In the genomic region with DNA sequence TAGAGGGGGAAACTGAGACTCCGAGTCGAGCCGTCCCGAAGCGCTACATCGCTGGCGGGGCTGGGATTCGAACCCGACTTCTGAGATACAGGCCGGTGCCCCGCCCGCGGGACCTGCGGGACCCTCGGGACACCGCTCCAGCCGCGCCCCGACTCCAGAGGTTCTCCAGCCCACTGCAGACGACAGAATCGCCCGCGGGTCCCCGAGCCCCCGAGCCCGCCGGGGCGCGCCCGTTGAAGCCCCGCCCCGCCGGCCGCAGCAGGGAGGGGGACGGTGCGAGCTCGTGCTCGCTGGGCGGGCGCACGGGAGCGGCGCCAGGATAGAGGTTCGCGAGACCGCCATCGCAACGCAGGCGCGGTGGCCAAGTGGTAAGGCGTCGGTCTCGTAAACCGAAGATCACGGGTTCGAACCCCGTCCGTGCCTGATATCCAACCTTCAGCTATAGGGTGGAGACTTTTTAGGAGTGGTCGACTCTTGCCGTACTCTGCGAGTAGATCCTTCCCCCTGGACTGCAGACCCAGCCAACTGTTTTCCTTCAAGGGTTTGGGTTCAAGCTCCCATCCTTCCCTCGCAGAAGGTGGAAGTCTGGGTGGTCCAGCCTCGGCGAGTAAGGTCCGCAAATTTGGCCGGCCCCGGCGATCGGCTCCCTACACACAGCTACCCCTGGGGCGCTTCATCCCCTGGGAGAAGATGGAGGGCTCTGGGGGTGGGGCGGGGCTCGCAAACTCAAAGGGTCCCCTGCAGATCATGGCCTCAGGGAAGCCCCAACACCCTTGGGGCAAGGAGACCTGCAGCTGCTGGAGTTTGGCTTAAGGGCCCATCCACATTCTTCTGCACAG, we compare ENCODE assay signal across 8 cellular contexts.
DNase-seq lines count a peak whose midpoint lies in the region; ATAC-seq and FAIRE-seq lines count a peak whose summit lies in the region.

No MANE protein-coding gene starts in this region.

- peaks cover 2% of the 10 kb centered on the region for H3K27me3 Mint-ChIP-seq in activated CD8-positive, alpha-beta memory T cell treated with anti-CD3 and anti-CD28 coated beads, Interleukin-2, amount 10 ng/mL, durations not matched to agents 7 days and 5 days

- peak; percentile 70 for ATAC-seq in GM21367 (IDR thresholded peaks at IDR 0.05; ENCODE audit: unreplicated experiment)
- peak; percentile 88 for ATAC-seq in activated CD8-positive, alpha-beta memory T cell treated with anti-CD3 and anti-CD28 coated beads, Interleukin-2, amount 10 ng/mL, durations not matched to agents 7 days and 5 days

- peaks cover 20% of the 10 kb centered on the region for H3K4me1 Mint-ChIP-seq in activated CD8-positive, alpha-beta memory T cell treated with anti-CD3 and anti-CD28 coated beads, Interleukin-2, amount 10 ng/mL, durations not matched to agents 7 days and 5 days

- peaks cover 3% of the 10 kb centered on the region for H3K36me3 Mint-ChIP-seq in activated CD8-positive, alpha-beta memory T cell treated with anti-CD3 and anti-CD28 coated beads, Interleukin-2, amount 10 ng/mL, durations not matched to agents 7 days and 5 days

- peak; percentile 92 for DNase-seq in COLO829 (ENCODE audit: low spot score)
- peak; percentile 90 for DNase-seq in HTR-8/SVneo (ENCODE audit: insufficient read length, low spot score)
- peak; percentile 86 for DNase-seq in NOMO-1 treated with DMSO at 0.1 percent for 48 hours (lab: John Stamatoyannopoulos, UW; ENCODE audit: unreplicated experiment)
- peak; percentile 93 for DNase-seq in activated CD8-positive, alpha-beta memory T cell treated with anti-CD3 and anti-CD28 coated beads, Interleukin-2, amount 10 ng/mL, durations not matched to agents 7 days and 5 days
- DNase-seq in mesenteric fat pad (ENCODE audit: low spot score), result peak; percentile 98
- DNase-seq in stimulated activated CD8-positive, alpha-beta memory T cell treated with anti-CD3 and anti-CD28 coated beads, Interleukin-12 subunit alpha, Interleukin-12 subunit beta, amount 100 ng/mL, for 4 hours (ENCODE audit: low read depth), result peak; percentile 95

- peak overlapping the region; percentile 80 for H3K4me3 Mint-ChIP-seq in activated CD8-positive, alpha-beta memory T cell treated with anti-CD3 and anti-CD28 coated beads, Interleukin-2, amount 10 ng/mL, durations not matched to agents 7 days and 5 days

- peak overlapping the region; percentile 82 for H3K27ac Mint-ChIP-seq in activated CD8-positive, alpha-beta memory T cell treated with anti-CD3 and anti-CD28 coated beads, Interleukin-2, amount 10 ng/mL, durations not matched to agents 7 days and 5 days

- no peaks in the 10 kb centered on the region for H3K4me1 ChIP-seq in endocrine pancreas (ENCODE audit: control insufficient read depth, insufficient read depth, low read length)

- H3K4me3 ChIP-seq in endocrine pancreas (ENCODE audit: control insufficient read depth, insufficient read depth, low read length), result no peak overlapping the region

- H3K36me3 ChIP-seq in endocrine pancreas (ENCODE audit: control insufficient read depth, insufficient read depth, low read length), result no peaks in the 10 kb centered on the region

- CTCF ChIA-PET in activated CD8-positive, alpha-beta memory T cell treated with anti-CD3 and anti-CD28 coated beads, Interleukin-2, amount 10 ng/mL, durations not matched to agents 7 days and 5 days (lab: Charles Lee), result interaction anchor here (0.9 to 3.4 kb wide), 13 partner anchors 9 to 369 kb away, joined by 3 to 33 read pairs (median 3); a partner anchor contains a TSS

- H3K9me3 Mint-ChIP-seq in activated CD8-positive, alpha-beta memory T cell treated with anti-CD3 and anti-CD28 coated beads, Interleukin-2, amount 10 ng/mL, durations not matched to agents 7 days and 5 days (ENCODE audit: low read depth), result peaks cover 8% of the 10 kb centered on the region

- H3K9ac ChIP-seq in endocrine pancreas (ENCODE audit: control insufficient read depth, insufficient read depth, low read length), result peak overlapping the region; percentile 65

- H3K9me3 ChIP-seq in endocrine pancreas (ENCODE audit: control insufficient read depth, low read length), result no peaks in the 10 kb centered on the region

- peak; percentile 83 for FAIRE-seq in HTR-8/SVneo (lab: Jason Lieb, UNC)

- H3K27me3 ChIP-seq in endocrine pancreas (ENCODE audit: control insufficient read depth, insufficient read depth, low read length), result no peaks in the 10 kb centered on the region
